10 cellular contexts compared by ENCODE assay signal in genomic region chr4:53055274-53055673, GRCh38.
A peak's percentile ranks its signal among the peaks of the same experiment; 100 is the strongest.
DNase-seq lines count a peak whose midpoint lies in the region; TF ChIP-seq lines count a peak whose summit lies in the region.
"Had no signal": no experiment of that assay in that cellular context is flagged by ENCODE, and none has a peak within 500 bp of the region (broad histone marks: within the 10 kb centered on the region; RNA-seq: fewer than 3 reads in every experiment).

No MANE protein-coding gene starts in this region.

- 79% methylated on average over 2 of the region's 2 CpGs for WGBS in esophagus muscularis mucosa

- H3K4me3 ChIP-seq in astrocyte of the cerebellum (ENCODE audit: low read depth, low read length) (no peak overlapping the region), esophagus muscularis mucosa (no peak overlapping the region)

- no peaks in the 10 kb centered on the region for H3K36me3 ChIP-seq in esophagus muscularis mucosa
- H3K36me3 ChIP-seq: neutrophil had no signal

- in situ Hi-C loops in KBM-7 (cut with MboI; ENCODE audit: low pct_unique_long_range_greater_than_20kb, low sequenced_read_pairs) (no loop called here), astrocyte of the cerebellum (cut with HindIII; ENCODE audit: low sequenced_read_pairs) (no loop called here)

- DNase-seq in DMS 273 (lab: John Stamatoyannopoulos, UW; ENCODE audit: unreplicated experiment) (peak; percentile 80), KBM-7 (peak; percentile 23), astrocyte of the cerebellum (ENCODE audit: low read depth) (peak; percentile 88), non-pigmented ciliary epithelial cell (ENCODE audit: low read depth) (peak; percentile 48), HPDE6-E6E7 (ENCODE audit: extremely low spot score) (no peak), NCI-H748 treated with DMSO at 0.1 percent for 48 hours (lab: John Stamatoyannopoulos, UW) (no peak), esophagus muscularis mucosa (ENCODE audit: extremely low spot score) (no peak)
- no peak for DNase-seq in central memory CD4-positive, alpha-beta T cell
- DNase-seq: effector CD4-positive, alpha-beta T cell had no signal

- no peak for TF ChIP-seq POLR2A in esophagus muscularis mucosa (IDR thresholded peaks at IDR 0.05; ENCODE audit: low read depth)

- intact Hi-C loops in esophagus muscularis mucosa (cut with DNase I), result no loop called here

- no peak overlapping the region for H3K27ac ChIP-seq in esophagus muscularis mucosa (replicated peaks in 1 of 4)
- H3K27ac ChIP-seq: neutrophil had no signal

- H3K27me3 ChIP-seq in esophagus muscularis mucosa, result no peaks in the 10 kb centered on the region
- H3K27me3 ChIP-seq: neutrophil had no signal

- H3K9me3 ChIP-seq in esophagus muscularis mucosa, result no peaks in the 10 kb centered on the region
- H3K9me3 ChIP-seq: neutrophil had no signal

- TF ChIP-seq CTCF in astrocyte of the cerebellum (IDR thresholded peaks at IDR 0.05; ENCODE audit: low read depth, low read length, missing control alignments) (no peak), esophagus muscularis mucosa (IDR thresholded peaks at IDR 0.05) (no peak)

- H3K4me1 ChIP-seq in esophagus muscularis mucosa, result peaks cover 0 to 7% (median 0%) of the 10 kb centered on the region in 4 donors

- TF ChIP-seq EP300 in esophagus muscularis mucosa (IDR thresholded peaks at IDR 0.05), result no peak

Comparison
In these comparisons a context has a peak if more than half of its experiments do, and no peak if none do; other contexts are left out.
1. DNase-seq: peak in DMS 273 (single experiment), KBM-7 (single experiment), astrocyte of the cerebellum (single experiment) and non-pigmented ciliary epithelial cell (single experiment); none in HPDE6-E6E7 (single experiment), central memory CD4-positive, alpha-beta T cell (single experiment), NCI-H748 treated with DMSO at 0.1 percent for 48 hours (single experiment) and esophagus muscularis mucosa (single experiment).